In the genomic region with DNA sequence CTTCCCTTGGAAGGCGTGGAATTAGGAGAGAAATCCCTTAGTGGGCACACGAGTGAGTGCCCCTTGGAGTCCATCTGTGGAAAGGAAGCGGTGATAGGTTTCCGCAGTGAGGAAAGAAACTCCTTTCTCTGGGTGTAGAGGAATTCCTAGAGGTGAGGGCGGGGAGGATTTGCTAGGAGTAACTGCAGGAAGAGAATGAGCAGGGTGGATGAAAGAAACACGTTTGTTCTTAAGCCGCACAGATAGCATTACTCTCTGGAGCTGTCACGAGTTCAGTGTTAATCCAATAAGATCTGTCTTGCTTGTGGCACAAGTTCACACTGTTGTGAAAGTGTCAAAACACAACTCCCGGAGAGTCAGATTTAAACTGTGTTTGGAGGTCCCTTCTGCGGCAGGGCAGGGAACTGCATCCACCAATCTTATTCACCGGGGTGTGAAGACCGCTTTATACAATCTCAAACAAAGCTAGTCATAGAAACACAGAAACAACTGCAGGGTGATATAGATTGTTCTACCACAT, we compare ENCODE assay signal across 8 cellular contexts. TPM values are rescaled to one million over a fixed set of nuclear protein-coding genes. Genes with fewer than 3 reads are reported as not detected.
DNase-seq lines count a peak whose midpoint lies in the region; ATAC-seq and TF ChIP-seq lines count a peak whose summit lies in the region.

No MANE protein-coding gene starts in this region.

- peak overlapping the region; percentile 38 for H3K4me3 ChIP-seq in lower leg skin (ENCODE audit: low read depth, poor library complexity, severe bottlenecking)
- peak overlapping the region; percentile 69 to 79 for H3K4me3 ChIP-seq in stomach smooth muscle (ENCODE audit: low read length in 2 of 2)

- no peak for TF ChIP-seq POLR2A in lower leg skin (IDR thresholded peaks at IDR 0.05)

- peak overlapping the region; percentile 74 for H3K27ac ChIP-seq in stomach smooth muscle (ENCODE audit: low read length)

- ATAC-seq in HG02870 (IDR thresholded peaks at IDR 0.05; ENCODE audit: unreplicated experiment): peak; percentile 70

- H3K27me3 ChIP-seq in stomach smooth muscle (ENCODE audit: control insufficient read depth in 1 of 2, insufficient read depth in 2 of 2, low read length in 2 of 2): no peaks in the 10 kb centered on the region

- TF ChIP-seq CTCF in lower leg skin (IDR thresholded peaks at IDR 0.05): no peak

- WGBS in lower leg skin, 2 donors: 33 to 39% methylated on average over 12 of the region's 12 CpGs

- peak overlapping the region; percentile 8 to 58 for H3K9ac ChIP-seq in stomach smooth muscle (ENCODE audit: low read length in 2 of 2)

- peaks cover 13% of the 10 kb centered on the region for H3K4me1 ChIP-seq in stomach smooth muscle (ENCODE audit: control insufficient read depth, insufficient read depth, low read length)

- peak; percentile 64 for DNase-seq in activated CD8-positive, alpha-beta memory T cell treated with anti-CD3 and anti-CD28 coated beads, Interleukin-2, amount 50 U/mL, for 48 hours
- no peak for DNase-seq in activated CD8-positive, alpha-beta memory T cell treated with anti-CD3 and anti-CD28 coated beads for 24 hours
- DNase-seq in NOMO-1 treated with dmso at 0.1 percent for 144 hours (lab: John Stamatoyannopoulos, UW; ENCODE audit: unreplicated experiment) (peak; percentile 68), dermis microvascular lymphatic vessel endothelial cell (ENCODE audit: low read depth in 2 of 2) (peak; percentile 41 to 52), lower leg skin (ENCODE audit: low spot score in 2 of 2) (peak; percentile 45 to 88), cerebellum (ENCODE audit: low spot score) (no peak)

- intact Hi-C loops in lower leg skin (cut with DNase I; ENCODE audit: low total_unique reads): no loop called here

- H3K9me3 ChIP-seq in stomach smooth muscle (ENCODE audit: control insufficient read depth in 2 of 2, low read length in 2 of 2): no peaks in the 10 kb centered on the region

- H3K36me3 ChIP-seq in stomach smooth muscle (ENCODE audit: control insufficient read depth in 2 of 2, insufficient read depth in 2 of 2, low read length in 2 of 2): no peaks in the 10 kb centered on the region

RNA-seq across cellular contexts. Expression of a gene that starts 1.2 kb away (rescaled TPM):
- total RNA-seq in dermis microvascular lymphatic vessel endothelial cell (under 0.01 and 0.13 TPM in 2 replicates), lower leg skin (1 to 10 TPM in 2 of 4 donors, under 1 TPM in 2; 0.34 to 2.8 (median 1.8) TPM), cerebellum (1.5 TPM)

Comparison
In these comparisons a context has a peak if more than half of its experiments do, and no peak if none do; other contexts are left out.
1. DNase-seq: peak in activated CD8-positive, alpha-beta memory T cell treated with anti-CD3 and anti-CD28 coated beads, Interleukin-2, amount 50 U/mL, for 48 hours (single experiment), NOMO-1 treated with dmso at 0.1 percent for 144 hours (single experiment), dermis microvascular lymphatic vessel endothelial cell (2 of 2) and lower leg skin (2 of 2); none in activated CD8-positive, alpha-beta memory T cell treated with anti-CD3 and anti-CD28 coated beads for 24 hours (single experiment) and cerebellum (single experiment).